Comparison of ENCODE assay signal across 20 cellular contexts in genomic region chr12:54558311-54558710, GRCh38. TPM values are rescaled to one million over a fixed set of nuclear protein-coding genes. Genes with fewer than 3 reads are reported as not detected.
DNase-seq lines count a peak whose midpoint lies in the region; ATAC-seq lines count a peak whose summit lies in the region.
"Had no signal": no experiment of that assay in that cellular context is flagged by ENCODE, and none has a peak within 500 bp of the region (broad histone marks: within the 10 kb centered on the region; RNA-seq: fewer than 3 reads in every experiment).

No MANE protein-coding gene starts in this region.

- H3K27ac ChIP-seq in temporal lobe (ENCODE audit: low read depth, low read length): peak overlapping the region; percentile 8
- H3K27ac ChIP-seq: 22Rv1 had no signal

- no peak for ATAC-seq in GM19452 (IDR thresholded peaks at IDR 0.05; ENCODE audit: unreplicated experiment)

- peak; percentile 29 for DNase-seq in Ammon's horn (ENCODE audit: low spot score)
- peak; percentile 27 for DNase-seq in middle frontal gyrus (ENCODE audit: extremely low spot score, low spot score)
- DNase-seq in occipital lobe (lab: John Stamatoyannopoulos, UW): peak; percentile 43
- DNase-seq in AG20443 (ENCODE audit: low spot score): no peak
- DNase-seq in T1000 (lab: John Stamatoyannopoulos, UW): no peak
- DNase-seq: AML-193; C1 segment of cervical spinal cord; Calu3; CD4-positive, alpha-beta memory T cell; COR-L47; DMS53; DMS79 treated with DMSO at 0.1 percent for 48 hours; GF-D8; GOT3; HFFc6 had no signal

RNA-seq across cellular contexts. Expression of gene PDE1B, which starts 8.9 kb away (rescaled TPM):
- 6.6 TPM for total RNA-seq in occipital lobe
- total RNA-seq in temporal lobe: 3.7 TPM
- total RNA-seq: Calu3, G401, HFFc6 had no signal

RNA-seq across cellular contexts. Expression of gene PPP1R1A, which starts 30.1 kb away (rescaled TPM):
- total RNA-seq in occipital lobe (6.7 TPM), temporal lobe (7.9 TPM)
- total RNA-seq: CD4-positive, alpha-beta memory T cell; Daoy; G401; HFFc6 had no signal

Comparison
In these comparisons a context has a peak if more than half of its experiments do, and no peak if none do; other contexts are left out.
1. DNase-seq: peak in Ammon's horn (single experiment), middle frontal gyrus (single experiment) and occipital lobe (single experiment); none in AG20443 (single experiment) and T1000 (single experiment).